Comparison of ENCODE assay signal across 11 cellular contexts in the genomic region with DNA sequence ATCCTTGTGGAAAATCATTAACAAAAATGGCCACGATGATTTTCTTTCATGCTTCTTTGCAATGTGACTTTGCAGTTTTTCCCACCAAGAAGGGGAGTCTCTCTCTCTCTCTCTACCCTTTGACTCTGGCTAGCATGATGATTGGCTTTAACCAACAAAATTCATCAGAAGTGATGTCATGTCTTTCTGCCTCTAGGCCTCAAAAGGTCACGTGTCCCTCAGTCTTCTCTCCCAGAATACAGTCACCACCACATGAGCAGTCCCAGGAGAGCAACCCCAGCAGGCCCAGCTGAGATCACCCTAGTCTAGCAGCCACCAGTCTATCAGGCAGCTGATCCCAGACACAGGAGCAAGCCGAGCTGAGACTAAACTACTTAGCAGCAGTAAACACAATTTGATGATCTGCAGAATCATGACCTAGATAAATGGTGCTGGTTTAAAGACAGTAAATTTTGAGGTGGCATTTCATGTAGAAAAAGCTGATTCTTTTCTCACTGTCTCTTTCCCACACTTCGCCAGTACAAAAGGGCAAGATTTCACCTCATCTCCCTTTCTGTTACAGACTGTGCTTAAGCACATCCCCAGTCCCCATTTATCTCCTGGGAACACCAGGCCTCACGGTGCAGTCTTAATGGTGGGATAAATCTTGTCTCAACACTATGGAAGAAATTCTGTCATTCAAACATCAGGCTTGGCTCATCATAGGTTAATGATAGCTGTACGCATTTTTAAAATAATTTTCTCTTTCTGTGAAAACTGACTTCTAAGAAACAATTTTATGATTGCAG.
DNase-seq lines count a peak whose midpoint lies in the region; ATAC-seq, FAIRE-seq and TF ChIP-seq lines count a peak whose summit lies in the region.
"Had no signal": no experiment of that assay in that cellular context is flagged by ENCODE, and none has a peak within 500 bp of the region (broad histone marks: within the 10 kb centered on the region; RNA-seq: fewer than 3 reads in every experiment).

No MANE protein-coding gene starts in this region.

- WGBS in K562 (ENCODE audit: insufficient coverage, low coverage, missing lambda C conversion rate), result 2% methylated on average over 6 of the region's 6 CpGs

- H3K27ac ChIP-seq in K562 (ENCODE audit: extremely low read depth, low read depth, low read length) (no peak overlapping the region), subcutaneous abdominal adipose tissue (ENCODE audit: low read depth, low read length) (peak overlapping the region; percentile 1)
- H3K27ac ChIP-seq in CD8-positive, alpha-beta T cell (ENCODE audit: low read depth, low read length), result no peak overlapping the region
- H3K27ac ChIP-seq: SK-N-MC had no signal

- no peaks in the 10 kb centered on the region for H3K9me1 ChIP-seq in K562 (ENCODE audit: control insufficient read depth, insufficient read depth, low read length)

- no peak for TF ChIP-seq RAD21 in K562 (CRISPR knock-in tag; conservative IDR thresholded peaks at IDR 0.05 in 1 of 2, IDR thresholded peaks at IDR 0.05 in 1 of 2)

- DNase-seq in GOT3 (lab: John Stamatoyannopoulos, UW) (peak; percentile 30), K562 (ENCODE audit: extremely low read depth in 1 of 4, low spot score in 3 of 4) (no peak), iris pigment epithelial cell (ENCODE audit: low read depth) (peak; percentile 94), activated T-cell treated with anti-CD3 and anti-CD28 coated beads for 4 hours (no peak)
- no peak for DNase-seq in CD8-positive, alpha-beta T cell
- DNase-seq in activated CD4-positive, alpha-beta T cell treated with anti-CD3 and anti-CD28 coated beads, Interleukin-2, amount 10 ng/mL, durations not matched to agents 7 days and 5 days, result no peak
- DNase-seq: activated naive CD4-positive, alpha-beta T cell had no signal

- H3K36me3 Mint-ChIP-seq in CD8-positive, alpha-beta T cell, result no peaks in the 10 kb centered on the region
- no peaks in the 10 kb centered on the region for H3K36me3 Mint-ChIP-seq in activated CD4-positive, alpha-beta T cell treated with anti-CD3 and anti-CD28 coated beads, Interleukin-2, amount 10 ng/mL, durations not matched to agents 7 days and 5 days (ENCODE audit: low read depth)

- no TSS peak for BruUV-seq in K562 (replicated peaks; lab: Mats Ljungman, UMichigan)

- H4K20me1 ChIP-seq in K562 (replicated peaks; ENCODE audit: control insufficient read depth, insufficient read depth, low read length), result no peaks in the 10 kb centered on the region

- H3K4me3 Mint-ChIP-seq in CD8-positive, alpha-beta T cell, result no peak overlapping the region
- no peak overlapping the region for H3K4me3 Mint-ChIP-seq in activated CD4-positive, alpha-beta T cell treated with anti-CD3 and anti-CD28 coated beads, Interleukin-2, amount 10 ng/mL, durations not matched to agents 7 days and 5 days

- TF ChIP-seq CTCF in K562 (IDR thresholded peaks at IDR 0.05 in 2 of 3, conservative IDR thresholded peaks at IDR 0.05 in 1 of 3; ENCODE audit: insufficient read depth in 2 of 3, low read depth in 1 of 3, low read length in 3 of 3), result no peak
- TF ChIP-seq CTCF in CD8-positive, alpha-beta T cell (IDR thresholded peaks at IDR 0.05), result no peak

- no peak for TF ChIP-seq POLR2A in K562 (conservative IDR thresholded peaks at IDR 0.05)

- H3K9ac ChIP-seq in K562 (ENCODE audit: insufficient read depth in 1 of 2, low read depth in 2 of 2, low read length in 2 of 2) (no peak overlapping the region), subcutaneous abdominal adipose tissue (ENCODE audit: low read length in 5 of 5) (no peak overlapping the region)

- H3K9me3 Mint-ChIP-seq in CD8-positive, alpha-beta T cell, result no peaks in the 10 kb centered on the region
- no peaks in the 10 kb centered on the region for H3K9me3 Mint-ChIP-seq in activated CD4-positive, alpha-beta T cell treated with anti-CD3 and anti-CD28 coated beads, Interleukin-2, amount 10 ng/mL, durations not matched to agents 7 days and 5 days

- no peak overlapping the region for H3K4me3 ChIP-seq in K562
- H3K4me3 ChIP-seq in subcutaneous abdominal adipose tissue (ENCODE audit: low read depth in 1 of 5, low read length in 5 of 5), result no peak overlapping the region
- H3K4me3 ChIP-seq in CD8-positive, alpha-beta T cell (ENCODE audit: low read depth, low read length), result no peak overlapping the region
- H3K4me3 ChIP-seq: SK-N-MC had no signal

- ATAC-seq in K562 (no peak), GM21723 (IDR thresholded peaks at IDR 0.05; ENCODE audit: unreplicated experiment) (no peak)
- ATAC-seq in CD8-positive, alpha-beta T cell, result no peak

- no peak for FAIRE-seq in K562 (lab: Jason Lieb, UNC)
- FAIRE-seq: frontal cortex had no signal

- CTCF ChIA-PET in K562 (lab: Yijun Ruan, JAX; ENCODE audit: low intra/inter-chr PET ratio), result no interaction called here
- CTCF ChIA-PET in CD8-positive, alpha-beta T cell (lab: Charles Lee), result no interaction called here
- CTCF ChIA-PET in activated CD4-positive, alpha-beta T cell treated with anti-CD3 and anti-CD28 coated beads, Interleukin-2, amount 10 ng/mL, durations not matched to agents 7 days and 5 days (lab: Charles Lee), result no interaction called here

- no peaks in the 10 kb centered on the region for H3K4me1 Mint-ChIP-seq in CD8-positive, alpha-beta T cell (ENCODE audit: low read depth)
- H3K4me1 Mint-ChIP-seq in activated CD4-positive, alpha-beta T cell treated with anti-CD3 and anti-CD28 coated beads, Interleukin-2, amount 10 ng/mL, durations not matched to agents 7 days and 5 days, result no peaks in the 10 kb centered on the region

- in situ Hi-C loops in K562 (cut with MboI), result no loop called here

- POLR2A ChIA-PET in K562 (lab: Yijun Ruan, JAX), result no interaction called here
- POLR2A ChIA-PET in CD8-positive, alpha-beta T cell (lab: Charles Lee), result no interaction called here
- POLR2A ChIA-PET in activated CD4-positive, alpha-beta T cell treated with anti-CD3 and anti-CD28 coated beads, Interleukin-2, amount 10 ng/mL, durations not matched to agents 7 days and 5 days (lab: Charles Lee), result no interaction called here

- H3K27me3 Mint-ChIP-seq in CD8-positive, alpha-beta T cell (ENCODE audit: low read depth), result no peaks in the 10 kb centered on the region
- H3K27me3 Mint-ChIP-seq in activated CD4-positive, alpha-beta T cell treated with anti-CD3 and anti-CD28 coated beads, Interleukin-2, amount 10 ng/mL, durations not matched to agents 7 days and 5 days, result no peaks in the 10 kb centered on the region

- H2AFZ ChIP-seq in K562 (ENCODE audit: low read depth, low read length), result no peak overlapping the region

- no peak overlapping the region for H3K4me2 ChIP-seq in K562 (ENCODE audit: insufficient read depth, low read length)

- TF ChIP-seq EP300 in K562 (IDR thresholded peaks at IDR 0.05; ENCODE audit: low read length), result no peak

- H3K36me3 ChIP-seq in K562 (ENCODE audit: control insufficient read depth, insufficient read depth, low read length) (no peaks in the 10 kb centered on the region), subcutaneous abdominal adipose tissue (ENCODE audit: control insufficient read depth in 5 of 5, insufficient read depth in 5 of 5, low read length in 5 of 5) (no peaks in the 10 kb centered on the region)
- no peaks in the 10 kb centered on the region for H3K36me3 ChIP-seq in CD8-positive, alpha-beta T cell (ENCODE audit: insufficient read depth, low read length)

- intact Hi-C loops in K562 (cut with micrococcal nuclease), result no loop called here
- intact Hi-C loops in CD8-positive, alpha-beta T cell (cut with DNase I, micrococcal nuclease), result no loop called here

- H3K9me3 ChIP-seq in K562 (replicated peaks; ENCODE audit: control insufficient read depth, insufficient read depth, low read depth, low read length) (no peaks in the 10 kb centered on the region), subcutaneous abdominal adipose tissue (ENCODE audit: control insufficient read depth in 5 of 5, low read length in 5 of 5) (no peaks in the 10 kb centered on the region)
- H3K9me3 ChIP-seq in CD8-positive, alpha-beta T cell (ENCODE audit: low read length), result no peaks in the 10 kb centered on the region

- H3K27me3 ChIP-seq in K562 (ENCODE audit: control insufficient read depth in 2 of 2, insufficient read depth in 2 of 2, low read length in 2 of 2) (no peaks in the 10 kb centered on the region; a peak in 1 of 5 replicates), subcutaneous abdominal adipose tissue (ENCODE audit: control insufficient read depth in 5 of 5, insufficient read depth in 4 of 5, low read length in 5 of 5) (no peaks in the 10 kb centered on the region)
- H3K27me3 ChIP-seq in CD8-positive, alpha-beta T cell (ENCODE audit: insufficient read depth, low read length), result no peaks in the 10 kb centered on the region

- H3K79me2 ChIP-seq in K562 (ENCODE audit: control insufficient read depth, insufficient read depth, low read length), result no peaks in the 10 kb centered on the region

- no peak overlapping the region for H3K27ac Mint-ChIP-seq in CD8-positive, alpha-beta T cell
- no peak overlapping the region for H3K27ac Mint-ChIP-seq in activated CD4-positive, alpha-beta T cell treated with anti-CD3 and anti-CD28 coated beads, Interleukin-2, amount 10 ng/mL, durations not matched to agents 7 days and 5 days

- H3K4me1 ChIP-seq in K562 (replicated peaks in 1 of 2; ENCODE audit: control insufficient read depth in 2 of 2, insufficient read depth in 2 of 2, low read length in 2 of 2) (no peaks in the 10 kb centered on the region), subcutaneous abdominal adipose tissue (ENCODE audit: control insufficient read depth in 5 of 5, insufficient read depth in 5 of 5, low read length in 5 of 5) (peaks cover 0 to 15% (median 10%) of the 10 kb centered on the region in 5 donors)
- H3K4me1 ChIP-seq in CD8-positive, alpha-beta T cell (ENCODE audit: insufficient read depth, low read length), result no peaks in the 10 kb centered on the region

TF ChIP-seq in K562, 482 proteins besides CTCF, POLR2A, EP300 and RAD21 (continues in another document):
- TF ChIP-seq, protein P1, sequence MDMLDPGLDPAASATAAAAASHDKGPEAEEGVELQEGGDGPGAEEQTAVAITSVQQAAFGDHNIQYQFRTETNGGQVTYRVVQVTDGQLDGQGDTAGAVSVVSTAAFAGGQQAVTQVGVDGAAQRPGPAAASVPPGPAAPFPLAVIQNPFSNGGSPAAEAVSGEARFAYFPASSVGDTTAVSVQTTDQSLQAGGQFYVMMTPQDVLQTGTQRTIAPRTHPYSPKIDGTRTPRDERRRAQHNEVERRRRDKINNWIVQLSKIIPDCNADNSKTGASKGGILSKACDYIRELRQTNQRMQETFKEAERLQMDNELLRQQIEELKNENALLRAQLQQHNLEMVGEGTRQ (CRISPR knock-in tag; IDR thresholded peaks at IDR 0.05), result peak; percentile 54

Comparison
In these comparisons a context has a peak if more than half of its experiments do, and no peak if none do; other contexts are left out.
1. DNase-seq: peak in GOT3 (single experiment) and iris pigment epithelial cell (single experiment); none in K562 (0 of 4), CD8-positive, alpha-beta T cell (0 of 7), activated CD4-positive, alpha-beta T cell treated with anti-CD3 and anti-CD28 coated beads, Interleukin-2, amount 10 ng/mL, durations not matched to agents 7 days and 5 days (single experiment) and activated T-cell treated with anti-CD3 and anti-CD28 coated beads for 4 hours (single experiment).